ENCODE assay signal across 19 cellular contexts in the genomic region with DNA sequence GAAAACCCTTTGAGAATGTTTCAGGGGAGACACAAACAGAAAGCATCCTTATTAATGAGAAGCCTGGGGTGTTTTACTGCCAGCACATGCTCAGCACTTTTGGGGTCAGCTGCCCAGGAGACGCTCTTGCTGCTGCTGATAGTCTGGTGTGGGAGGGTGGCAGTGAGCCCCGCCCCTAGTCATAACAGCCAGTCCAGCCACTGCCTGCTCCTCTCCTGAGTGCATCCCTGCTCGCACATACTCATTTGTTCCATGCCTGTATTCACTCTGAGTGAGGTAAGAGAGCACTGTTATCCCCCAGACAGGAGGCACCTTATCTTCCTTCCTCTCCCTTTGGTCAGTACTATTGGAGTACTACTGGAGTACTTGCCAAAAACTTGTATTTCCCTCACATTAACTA.
"Had no signal": no experiment of that assay in that cellular context is flagged by ENCODE, and none has a peak within 500 bp of the region (broad histone marks: within the 10 kb centered on the region; RNA-seq: fewer than 3 reads in every experiment).

No MANE protein-coding gene starts in this region.

- H3K36me3 Mint-ChIP-seq: activated naive CD4-positive, alpha-beta T cell treated with anti-CD3 and anti-CD28 coated beads, Interleukin-2, amount 50 U/mL, for 72 hours had no signal

- H3K4me3 ChIP-seq: gastrocnemius medialis, heart left ventricle, ovary, sigmoid colon, spleen, thoracic aorta, upper lobe of right lung had no signal

- H3K27ac ChIP-seq: brain microvascular endothelial cell, gastrocnemius medialis, heart left ventricle, ovary, sigmoid colon, spleen, thoracic aorta, upper lobe of right lung, WERI-Rb-1 had no signal

- DNase-seq: activated effector memory CD4-positive, alpha-beta T cell treated with Interleukin-2 at 50 U/mL for 16 hours; activated T-cell treated with anti-CD3 and anti-CD28 coated beads for 4 hours; brain microvascular endothelial cell; cortex of kidney; effector CD4-positive, alpha-beta T cell; gastrocnemius medialis; left colon; ovary; sigmoid colon; spleen; T-helper 1 cell; T1000; upper lobe of right lung; WERI-Rb-1 had no signal

- H3K36me3 ChIP-seq: brain microvascular endothelial cell, ovary had no signal

- H3K4me1 Mint-ChIP-seq: central memory CD8-positive, alpha-beta T cell had no signal

- H3K27ac Mint-ChIP-seq: activated naive CD4-positive, alpha-beta T cell treated with anti-CD3 and anti-CD28 coated beads, Interleukin-2, amount 50 U/mL, for 72 hours had no signal

- H3K9me3 Mint-ChIP-seq: activated naive CD4-positive, alpha-beta T cell treated with anti-CD3 and anti-CD28 coated beads, Interleukin-2, amount 50 U/mL, for 72 hours; central memory CD8-positive, alpha-beta T cell; neural crest cell had no signal

- H3K4me3 Mint-ChIP-seq: central memory CD8-positive, alpha-beta T cell; neural crest cell had no signal

- H3K4me1 ChIP-seq: spleen, upper lobe of right lung had no signal

- H3K27me3 ChIP-seq: brain microvascular endothelial cell, gastrocnemius medialis, heart left ventricle, ovary, sigmoid colon, spleen, upper lobe of right lung had no signal

- H3K9me3 ChIP-seq: gastrocnemius medialis, heart left ventricle, ovary, sigmoid colon, spleen, thoracic aorta, upper lobe of right lung had no signal

- H3K27me3 Mint-ChIP-seq: central memory CD8-positive, alpha-beta T cell had no signal
